ENCODE assay signal across 8 cellular contexts in genomic region chr6:34055223-34055933, GRCh38.
DNase-seq lines count a peak whose midpoint lies in the region; ATAC-seq and TF ChIP-seq lines count a peak whose summit lies in the region.

No MANE protein-coding gene starts in this region.

- no peaks in the 10 kb centered on the region for H3K36me3 Mint-ChIP-seq in progenitor cell of endocrine pancreas (ENCODE audit: insufficient read depth)

- H3K9me3 Mint-ChIP-seq in progenitor cell of endocrine pancreas (ENCODE audit: low read depth): no peaks in the 10 kb centered on the region

- no peak overlapping the region for H3K4me3 ChIP-seq in Karpas-422 (ENCODE audit: low read length)

- no peak overlapping the region for H2AFZ ChIP-seq in Karpas-422 (ENCODE audit: low read length)

- no peaks in the 10 kb centered on the region for H4K20me1 ChIP-seq in Karpas-422 (ENCODE audit: insufficient read depth, low read depth, low read length)

- peak; percentile 54 for DNase-seq in DMS153 treated with DMSO at 0.1 percent for 48 hours (lab: John Stamatoyannopoulos, UW; ENCODE audit: unreplicated experiment)
- peak; percentile 88 for DNase-seq in Karpas-422
- peak; percentile 53 to 59 for DNase-seq in SHP77 (lab: John Stamatoyannopoulos, UW)
- DNase-seq in activated T-helper 9 cell treated with anti-CD3 and anti-CD28 coated beads, Interleukin-2, amount 50 U/mL, for 16 hours (ENCODE audit: low read depth): peak; percentile 43
- DNase-seq in globus pallidus (ENCODE audit: low spot score): peak; percentile 28
- DNase-seq in progenitor cell of endocrine pancreas (ENCODE audit: low spot score, unreplicated experiment): peak; percentile 51
- peak; percentile 58 for DNase-seq in ureter (ENCODE audit: low spot score)

- no peaks in the 10 kb centered on the region for H3K9me2 ChIP-seq in Karpas-422 (replicated peaks; ENCODE audit: insufficient read depth, low read length)

- no peaks in the 10 kb centered on the region for H3K36me3 ChIP-seq in Karpas-422 (ENCODE audit: insufficient read depth, low read length)

- no peaks in the 10 kb centered on the region for H3K9me3 ChIP-seq in Karpas-422 (ENCODE audit: low read length)

- ATAC-seq in HG03342 (IDR thresholded peaks at IDR 0.05; ENCODE audit: unreplicated experiment): no peak

- H3K4me3 Mint-ChIP-seq in progenitor cell of endocrine pancreas (ENCODE audit: low read depth): no peak overlapping the region

- no peaks in the 10 kb centered on the region for H3K27me3 ChIP-seq in Karpas-422 (ENCODE audit: low read length)

- peak; percentile 93 for TF ChIP-seq CTCF in progenitor cell of endocrine pancreas (IDR thresholded peaks at IDR 0.05; ENCODE audit: unreplicated experiment)

- H3K4me1 ChIP-seq in Karpas-422 (ENCODE audit: low read length): no peaks in the 10 kb centered on the region

- peaks cover 1% of the 10 kb centered on the region for H3K4me1 Mint-ChIP-seq in progenitor cell of endocrine pancreas (ENCODE audit: low read depth)

- H3K9ac ChIP-seq in Karpas-422 (ENCODE audit: low read length): no peak overlapping the region

- H3K27ac Mint-ChIP-seq in progenitor cell of endocrine pancreas: no peak overlapping the region

- no peaks in the 10 kb centered on the region for H3K79me2 ChIP-seq in Karpas-422 (ENCODE audit: low read length)

- H3K27me3 Mint-ChIP-seq in progenitor cell of endocrine pancreas: peaks cover 26% of the 10 kb centered on the region

- no peak overlapping the region for H3K27ac ChIP-seq in Karpas-422 (ENCODE audit: low read length)

- H3K4me2 ChIP-seq in Karpas-422 (ENCODE audit: low read depth, low read length, poor library complexity, severe bottlenecking): no peak overlapping the region

Comparison
In these comparisons a context has a peak if more than half of its experiments do, and no peak if none do; other contexts are left out.
1. DNase-seq: peak in every context shown above with its lines; median percentile 88 in Karpas-422; 58 in ureter; 56 in SHP77; 54 in DMS153 treated with DMSO at 0.1 percent for 48 hours; 51 in progenitor cell of endocrine pancreas; 43 in activated T-helper 9 cell treated with anti-CD3 and anti-CD28 coated beads, Interleukin-2, amount 50 U/mL, for 16 hours; 28 in globus pallidus.